In genomic region chr10:8279598-8279997, GRCh38 we compare ENCODE assay signal across 18 cellular contexts.
DNase-seq lines count a peak whose midpoint lies in the region; ATAC-seq, FAIRE-seq and TF ChIP-seq lines count a peak whose summit lies in the region.
"Had no signal": no experiment of that assay in that cellular context is flagged by ENCODE, and none has a peak within 500 bp of the region (broad histone marks: within the 10 kb centered on the region; RNA-seq: fewer than 3 reads in every experiment).

No MANE protein-coding gene starts in this region.

- no peak overlapping the region for H2BK120ac ChIP-seq in IMR-90 (ENCODE audit: low read depth, low read length)

- H3K4me2 ChIP-seq in IMR-90 (ENCODE audit: low read depth, low read length) (no peak overlapping the region), astrocyte (ENCODE audit: low read length) (peak overlapping the region; percentile 37)

- peak overlapping the region; percentile 98 for H3K27ac Mint-ChIP-seq in astrocyte (ENCODE audit: unreplicated experiment)

- H3K79me1 ChIP-seq in IMR-90 (ENCODE audit: low read depth in 1 of 2, low read length in 2 of 2) = no peaks in the 10 kb centered on the region

- CTCF ChIA-PET in IMR-90 (lab: Yijun Ruan, JAX) = interaction anchor here (1.0 kb wide), 1 partner anchor 29 kb away, joined by 4 read pairs; no protein-coding TSS in a partner anchor
- CTCF ChIA-PET in A673 (lab: Charles Lee) = no interaction called here

- H3K27me3 ChIP-seq in IMR-90 (ENCODE audit: control insufficient read depth, insufficient read depth, low read length) (no peaks in the 10 kb centered on the region), astrocyte (ENCODE audit: insufficient read depth, low read length) (no peaks in the 10 kb centered on the region), left lung (no peaks in the 10 kb centered on the region), A673 (replicated peaks; ENCODE audit: insufficient read depth, low read depth, low read length, poor library complexity) (no peaks in the 10 kb centered on the region), ascending aorta (no peaks in the 10 kb centered on the region)
- H3K27me3 ChIP-seq: colonic mucosa had no signal

- no peak for FAIRE-seq in astrocyte (lab: Jason Lieb, UNC)
- FAIRE-seq: K562 had no signal

- no peak overlapping the region for H2BK15ac ChIP-seq in IMR-90 (ENCODE audit: low read depth, low read length)

- H3K36me3 ChIP-seq in IMR-90 (ENCODE audit: control insufficient read depth, insufficient read depth, low read length) (no peaks in the 10 kb centered on the region), astrocyte (ENCODE audit: insufficient read depth, low read length) (no peaks in the 10 kb centered on the region), left lung (no peaks in the 10 kb centered on the region), A673 (ENCODE audit: insufficient read depth, low read length, poor library complexity, severe bottlenecking) (no peaks in the 10 kb centered on the region), ascending aorta (no peaks in the 10 kb centered on the region)
- H3K36me3 ChIP-seq: colonic mucosa, heart left ventricle, prostate gland had no signal

- H3K27me3 Mint-ChIP-seq in astrocyte (ENCODE audit: low read depth, unreplicated experiment) = no peaks in the 10 kb centered on the region

- intact Hi-C loops in IMR-90 (cut with micrococcal nuclease) = no loop called here
- intact Hi-C loops in left lung (cut with DNase I) = no loop called here
- intact Hi-C loops in A673 (cut with micrococcal nuclease; ENCODE audit: unreplicated experiment) = no loop called here
- intact Hi-C loops in ascending aorta (cut with DNase I) = no loop called here

- no peak overlapping the region for H3K4ac ChIP-seq in IMR-90 (ENCODE audit: low read depth, low read length)

- no peak overlapping the region for H2BK20ac ChIP-seq in IMR-90 (ENCODE audit: low read depth, low read length)

- no peak overlapping the region for H3K9ac ChIP-seq in IMR-90 (ENCODE audit: low read depth, low read length)
- H3K9ac ChIP-seq in astrocyte (ENCODE audit: low read length) = no peak overlapping the region

- H3K79me2 ChIP-seq in astrocyte (ENCODE audit: insufficient read depth, low read length) = no peaks in the 10 kb centered on the region

- peaks cover 17% of the 10 kb centered on the region for H3K4me1 Mint-ChIP-seq in astrocyte (ENCODE audit: low read depth, unreplicated experiment)

- H3K9me3 ChIP-seq in IMR-90 (ENCODE audit: control insufficient read depth, insufficient read depth, low read length) = peaks cover 6% of the 10 kb centered on the region
- no peaks in the 10 kb centered on the region for H3K9me3 ChIP-seq in astrocyte (ENCODE audit: insufficient read depth, low read depth, low read length)
- no peaks in the 10 kb centered on the region for H3K9me3 ChIP-seq in left lung
- no peaks in the 10 kb centered on the region for H3K9me3 ChIP-seq in A673 (ENCODE audit: low read depth, low read length, poor library complexity, severe bottlenecking)
- H3K9me3 ChIP-seq in ascending aorta = no peaks in the 10 kb centered on the region
- H3K9me3 ChIP-seq: colonic mucosa, heart left ventricle, prostate gland had no signal

- peak overlapping the region; percentile 39 for H2BK5ac ChIP-seq in IMR-90 (ENCODE audit: low read depth, low read length, poor library complexity, severe bottlenecking)

- POLR2A ChIA-PET in IMR-90 (lab: Charles Lee; ENCODE audit: unreplicated experiment) (no interaction called here), A673 (lab: Charles Lee; ENCODE audit: low non-redundant PET) (no interaction called here)

- no peak overlapping the region for H3K18ac ChIP-seq in IMR-90 (ENCODE audit: low read depth, low read length)

- TF ChIP-seq CTCF in IMR-90 (conservative IDR thresholded peaks at IDR 0.05; ENCODE audit: low read depth, low read length) = no peak
- no peak for TF ChIP-seq CTCF in astrocyte (IDR thresholded peaks at IDR 0.05; ENCODE audit: insufficient read depth, low read depth, low read length)
- no peak for TF ChIP-seq CTCF in left lung (IDR thresholded peaks at IDR 0.05)
- no peak for TF ChIP-seq CTCF in A673 (conservative IDR thresholded peaks at IDR 0.05; ENCODE audit: low read depth, low read length)
- no peak for TF ChIP-seq CTCF in ascending aorta (IDR thresholded peaks at IDR 0.05)

- H4K8ac ChIP-seq in IMR-90 (ENCODE audit: low read depth in 2 of 2, low read length in 2 of 2) = no peak overlapping the region

- H3K14ac ChIP-seq in IMR-90 (replicated peaks; ENCODE audit: low read depth, low read length) = no peak overlapping the region

- H3K4me3 ChIP-seq in IMR-90 (ENCODE audit: insufficient read depth, low read depth, low read length) = no peak overlapping the region
- H3K4me3 ChIP-seq in astrocyte (ENCODE audit: insufficient read depth, low read depth, low read length) = no peak overlapping the region
- H3K4me3 ChIP-seq in left lung = no peak overlapping the region
- no peak overlapping the region for H3K4me3 ChIP-seq in A673 (ENCODE audit: low read depth, low read length, poor library complexity, severe bottlenecking)
- no peak overlapping the region for H3K4me3 ChIP-seq in ascending aorta
- H3K4me3 ChIP-seq: colonic mucosa, heart left ventricle, K562, prostate gland had no signal

- DNase-seq in Caki2 (ENCODE audit: low read depth) (peak; percentile 33), IMR-90 (peak; percentile 8), astrocyte (ENCODE audit: low read depth) (peak; percentile 84), left lung (no peak), DMS79 treated with DMSO at 0.1 percent for 48 hours (lab: John Stamatoyannopoulos, UW) (no peak), A673 (ENCODE audit: low spot score) (no peak), ascending aorta (ENCODE audit: low spot score in 2 of 2) (no peak)
- DNase-seq: activated T-cell treated with anti-CD3 and anti-CD28 coated beads for 4 hours; colonic mucosa; heart left ventricle; left colon; NCI-H1436 treated with DMSO at 0.1 percent for 48 hours; stimulated activated CD4-positive, alpha-beta T cell treated with anti-CD3 and anti-CD28 coated beads, Interleukin-15, amount 100 ng/mL, for 24 hours had no signal

- H3K27ac ChIP-seq in IMR-90 (ENCODE audit: insufficient read depth, low read length) (no peak overlapping the region), astrocyte (ENCODE audit: low read depth, low read length) (peak overlapping the region; percentile 17), left lung (no peak overlapping the region), A673 (ENCODE audit: low read depth, low read length, poor library complexity, severe bottlenecking) (no peak overlapping the region), ascending aorta (no peak overlapping the region)
- H3K27ac ChIP-seq: C4-2B, colonic mucosa, epithelial cell of prostate, heart left ventricle, prostate gland had no signal

- H3K9me1 ChIP-seq in IMR-90 (ENCODE audit: insufficient read depth, low read length) = no peaks in the 10 kb centered on the region

- in situ Hi-C loops in Caki2 (cut with HindIII; ENCODE audit: low pct_unique_long_range_greater_than_20kb, low sequenced_read_pairs) (no loop called here), IMR-90 (cut with MboI; ENCODE audit: low sequenced_read_pairs) (no loop called here)

- H4K20me1 ChIP-seq in IMR-90 (ENCODE audit: insufficient read depth, low read length) (no peaks in the 10 kb centered on the region), astrocyte (ENCODE audit: insufficient read depth, low read length) (no peaks in the 10 kb centered on the region)

- no peak overlapping the region for H2AK5ac ChIP-seq in IMR-90 (ENCODE audit: low read depth, low read length)

- dilution Hi-C loops in IMR-90 (cut with HindIII; ENCODE audit: low sequenced_read_pairs, unreplicated experiment) = no loop called here

- H4K5ac ChIP-seq in IMR-90 (ENCODE audit: low read depth, low read length) = no peak overlapping the region

- no peak overlapping the region for H3K4me3 Mint-ChIP-seq in astrocyte (ENCODE audit: unreplicated experiment)

- no peak overlapping the region for H3K23ac ChIP-seq in IMR-90 (ENCODE audit: low read depth, low read length)

- H2AFZ ChIP-seq in IMR-90 (replicated peaks; ENCODE audit: low read length, poor library complexity) (no peak overlapping the region), astrocyte (ENCODE audit: low read depth, low read length) (peak overlapping the region; percentile 47)

- peaks cover 5% of the 10 kb centered on the region for H3K9me3 Mint-ChIP-seq in astrocyte (ENCODE audit: unreplicated experiment)

- no CpG with 5 or more reads among the region's 2 CpGs for WGBS in IMR-90 (ENCODE audit: extremely low coverage in 2 of 2, insufficient read length in 1 of 2), 2 experiments

- H3K4me1 ChIP-seq in IMR-90 (ENCODE audit: control insufficient read depth, insufficient read depth, low read length) (no peaks in the 10 kb centered on the region), astrocyte (ENCODE audit: insufficient read depth, low read length) (peaks cover 8% of the 10 kb centered on the region), left lung (no peaks in the 10 kb centered on the region), A673 (ENCODE audit: insufficient read depth, low read length, poor library complexity, severe bottlenecking) (no peaks in the 10 kb centered on the region), ascending aorta (no peaks in the 10 kb centered on the region)
- H3K4me1 ChIP-seq: colonic mucosa, heart left ventricle, prostate gland had no signal

- H3K36me3 Mint-ChIP-seq in astrocyte (ENCODE audit: low read depth, unreplicated experiment) = no peaks in the 10 kb centered on the region

- no peak for TF ChIP-seq RAD21 in IMR-90 (IDR thresholded peaks at IDR 0.05; ENCODE audit: low read length)

- H2AK9ac ChIP-seq in IMR-90 (replicated peaks; ENCODE audit: low read depth, low read length, poor library complexity) = no peak overlapping the region

- ATAC-seq in IMR-90 (ENCODE audit: low read depth) (peak; percentile 88), left lung (peak; percentile 46), GM18909 (IDR thresholded peaks at IDR 0.05; ENCODE audit: poor library complexity, unreplicated experiment) (no peak)
- ATAC-seq: heart left ventricle, K562, left colon had no signal

- no peak for TF ChIP-seq POLR2A in IMR-90 (IDR thresholded peaks at IDR 0.05; ENCODE audit: low read depth, low read length)

- H4K91ac ChIP-seq in IMR-90 (ENCODE audit: insufficient read depth, low read depth, low read length) = no peak overlapping the region

- BruUV-seq in IMR-90 (replicated peaks; lab: Mats Ljungman, UMichigan) (no TSS peak), A673 (replicated peaks; lab: Mats Ljungman, UMichigan) (no TSS peak)

- H3K56ac ChIP-seq in IMR-90 (ENCODE audit: extremely low read depth, insufficient read depth, low read length) = no peak overlapping the region

TF ChIP-seq in IMR-90, 13 proteins besides CTCF, POLR2A, EP300 and RAD21:
- TF ChIP-seq NFE2L2 (IDR thresholded peaks at IDR 0.05; ENCODE audit: low read depth, low read length) (no peak), BHLHE40 (IDR thresholded peaks at IDR 0.05; ENCODE audit: low read depth, low read length) (peak; percentile 81; the same call in 1 of the 2 replicates)

Comparison
In these comparisons a context has a peak if more than half of its experiments do, and no peak if none do; other contexts are left out.
1. DNase-seq: peak in Caki2 (single experiment), IMR-90 (single experiment) and astrocyte (single experiment); none in left lung (0 of 2), DMS79 treated with DMSO at 0.1 percent for 48 hours (single experiment), A673 (single experiment) and ascending aorta (0 of 2).